8 cellular contexts compared by ENCODE assay signal in genomic region chrX:39688219-39688575, GRCh38.
DNase-seq lines count a peak whose midpoint lies in the region; ATAC-seq and TF ChIP-seq lines count a peak whose summit lies in the region.

No MANE protein-coding gene starts in this region.

- ATAC-seq in activated CD4-positive, alpha-beta T cell treated with anti-CD3 and anti-CD28 coated beads for 36 hours, result no peak

- peaks cover 35 to 38% of the 10 kb centered on the region in 2 experiments for H3K4me1 Mint-ChIP-seq in H9
- no peaks in the 10 kb centered on the region for H3K4me1 Mint-ChIP-seq in activated CD4-positive, alpha-beta T cell treated with anti-CD3 and anti-CD28 coated beads for 36 hours

- peaks cover 52 to 74% of the 10 kb centered on the region in 2 experiments for H3K9me3 Mint-ChIP-seq in H9
- H3K9me3 Mint-ChIP-seq in activated CD4-positive, alpha-beta T cell treated with anti-CD3 and anti-CD28 coated beads for 36 hours (ENCODE audit: low read depth), result no peaks in the 10 kb centered on the region

- peak overlapping the region; percentile 66; the same call in 1 of the 2 replicates for H3K14ac ChIP-seq in H9 (ENCODE audit: insufficient read depth, low read length)

- POLR2A ChIA-PET in activated CD4-positive, alpha-beta T cell treated with anti-CD3 and anti-CD28 coated beads for 36 hours (lab: Charles Lee), result no interaction called here

- no peak for TF ChIP-seq POLR2A in spleen (IDR thresholded peaks at IDR 0.05)

- H4K8ac ChIP-seq in H9 (replicated peaks; ENCODE audit: insufficient read length, low read depth, low read length), result no peak overlapping the region

- H3K36me3 Mint-ChIP-seq in H9 (ENCODE audit: insufficient read depth in 1 of 3, low read depth in 3 of 3), result peaks cover 1 to 5% (median 2%) of the 10 kb centered on the region in 3 experiments; a peak in 5 of 7 replicates
- H3K36me3 Mint-ChIP-seq in activated CD4-positive, alpha-beta T cell treated with anti-CD3 and anti-CD28 coated beads for 36 hours (ENCODE audit: low read depth), result no peaks in the 10 kb centered on the region

- H3K4me1 ChIP-seq in H9 (ENCODE audit: insufficient read depth, low read length), result peaks cover 7% of the 10 kb centered on the region
- H3K4me1 ChIP-seq in SJSA1 (replicated peaks), result peaks cover 26% of the 10 kb centered on the region
- H3K4me1 ChIP-seq in hepatocyte (ENCODE audit: insufficient read depth), result peaks cover 23% of the 10 kb centered on the region
- peaks cover 0 to 30% (median 16%) of the 10 kb centered on the region in 6 donors for H3K4me1 ChIP-seq in spleen

- no peaks in the 10 kb centered on the region for H3K79me1 ChIP-seq in H9 (ENCODE audit: insufficient read depth, low read depth, low read length, poor library complexity, severe bottlenecking)

- no peaks in the 10 kb centered on the region for H3K36me3 ChIP-seq in SJSA1
- no peaks in the 10 kb centered on the region for H3K36me3 ChIP-seq in hepatocyte (replicated peaks; ENCODE audit: insufficient read depth, low read depth)
- H3K36me3 ChIP-seq in spleen, result no peaks in the 10 kb centered on the region

- CTCF ChIA-PET in activated CD4-positive, alpha-beta T cell treated with anti-CD3 and anti-CD28 coated beads for 36 hours (lab: Charles Lee), result interaction anchor here (0.6 kb wide), 1 partner anchor 43 kb away, joined by 3 read pairs; no protein-coding TSS in a partner anchor

- H2AK5ac ChIP-seq in H9 (ENCODE audit: insufficient read length, low read length), result no peak overlapping the region

- peaks cover 27% of the 10 kb centered on the region for H3K27me3 Mint-ChIP-seq in H9 (ENCODE audit: low read depth)
- peaks cover 15% of the 10 kb centered on the region for H3K27me3 Mint-ChIP-seq in activated CD4-positive, alpha-beta T cell treated with anti-CD3 and anti-CD28 coated beads for 36 hours

- no peak overlapping the region for H2BK120ac ChIP-seq in H9 (ENCODE audit: low read depth, low read length, poor library complexity, severe bottlenecking)

- intact Hi-C loops in spleen (cut with DNase I; ENCODE audit: low total_unique reads), result no loop called here
- intact Hi-C loops in activated CD4-positive, alpha-beta T cell treated with anti-CD3 and anti-CD28 coated beads for 36 hours (cut with DNase I, micrococcal nuclease), result no loop called here

- H3K4me3 ChIP-seq in SJSA1 (peak overlapping the region; percentile 48), hepatocyte (peak overlapping the region; percentile 61), spleen (peak overlapping the region in 6 of 8 donors; percentile 4 to 63 (median 29))

- no peak overlapping the region for H2BK20ac ChIP-seq in H9 (ENCODE audit: low read depth, low read length, poor library complexity, severe bottlenecking)

- H2AFZ ChIP-seq in H9 (ENCODE audit: low read length) (no peak overlapping the region), hepatocyte (peak overlapping the region; percentile 95)

- no peak overlapping the region for H2BK15ac ChIP-seq in H9 (ENCODE audit: low read depth, low read length)

- no peaks in the 10 kb centered on the region for H3K9me2 ChIP-seq in hepatocyte (replicated peaks; ENCODE audit: insufficient read depth)

- H3K9me3 ChIP-seq in H9 (ENCODE audit: control insufficient read depth, low read depth, low read length), result no peaks in the 10 kb centered on the region
- no peaks in the 10 kb centered on the region for H3K9me3 ChIP-seq in SJSA1 (replicated peaks)
- H3K9me3 ChIP-seq in hepatocyte (ENCODE audit: low read depth), result no peaks in the 10 kb centered on the region
- H3K9me3 ChIP-seq in spleen, result no peaks in the 10 kb centered on the region

- no CpG with 5 or more reads among the region's 9 CpGs for WGBS in H9 (ENCODE audit: extremely low coverage, insufficient read length, low lambda C conversion rate)
- WGBS in hepatocyte (ENCODE audit: low lambda C conversion rate, missing lambda C conversion rate), result 32% methylated on average over 9 of the region's 9 CpGs
- WGBS in spleen, 5 donors, result 27 to 42% (median 28%) methylated on average over 8 to 9 of the region's 9 CpGs

- peak overlapping the region; percentile 44 for H3K4me2 ChIP-seq in H9 (ENCODE audit: insufficient read depth, insufficient read length, low read length)
- H3K4me2 ChIP-seq in hepatocyte, result peak overlapping the region; percentile 99

- no peaks in the 10 kb centered on the region for H4K20me1 ChIP-seq in H9 (ENCODE audit: control insufficient read depth, insufficient read depth, insufficient read length)
- no peaks in the 10 kb centered on the region for H4K20me1 ChIP-seq in hepatocyte (ENCODE audit: insufficient read depth, poor library complexity, severe bottlenecking)

- H3K27ac ChIP-seq in H9 (ENCODE audit: insufficient read length, low read depth, low read length) (no peak overlapping the region), SJSA1 (no peak overlapping the region; the same call in 1 of the 2 replicates), hepatocyte (peak overlapping the region; percentile 58), spleen (peak overlapping the region in 5 of 8 donors; percentile 46 to 70 (median 60))

- H4K5ac ChIP-seq in H9 (ENCODE audit: insufficient read length, low read depth, low read length), result no peak overlapping the region

- H3K4ac ChIP-seq in H9 (ENCODE audit: low read depth, low read length), result no peak overlapping the region

- peaks cover 17% of the 10 kb centered on the region for H3K23me2 ChIP-seq in H9 (ENCODE audit: insufficient read length, low read depth, low read length, poor library complexity, severe bottlenecking)

- H3K9ac ChIP-seq in H9 (ENCODE audit: extremely low read depth, insufficient read length, low read length), result no peak overlapping the region

- H2BK5ac ChIP-seq in H9 (ENCODE audit: insufficient read length, low read length), result no peak overlapping the region

- H3K18ac ChIP-seq in H9 (ENCODE audit: insufficient read length, low read depth, low read length), result peak overlapping the region; percentile 5

- no peak overlapping the region for H3K56ac ChIP-seq in H9 (ENCODE audit: insufficient read length, low read depth, low read length)

- H2BK12ac ChIP-seq in H9 (ENCODE audit: insufficient read length, low read depth, low read length), result no peak overlapping the region

- H3K27me3 ChIP-seq in H9 (ENCODE audit: insufficient read depth, low read length) (no peaks in the 10 kb centered on the region; the same call in 1 of the 2 replicates), SJSA1 (replicated peaks) (no peaks in the 10 kb centered on the region), hepatocyte (peaks cover 5% of the 10 kb centered on the region), spleen (replicated peaks in 1 of 7) (peaks cover 0 to 40% (median 22%) of the 10 kb centered on the region in 7 donors)

- no peak overlapping the region for H3T11ph ChIP-seq in H9 (ENCODE audit: low read length)

- no peak overlapping the region for H4K91ac ChIP-seq in H9 (ENCODE audit: insufficient read length, low read depth, low read length)

- H3K23ac ChIP-seq in H9 (ENCODE audit: insufficient read length, low read depth, low read length), result no peak overlapping the region

- H3K79me2 ChIP-seq in H9 (ENCODE audit: insufficient read depth, low read length), result no peaks in the 10 kb centered on the region
- no peaks in the 10 kb centered on the region for H3K79me2 ChIP-seq in hepatocyte

- H3K27ac Mint-ChIP-seq in H9, result no peak overlapping the region
- no peak overlapping the region for H3K27ac Mint-ChIP-seq in activated CD4-positive, alpha-beta T cell treated with anti-CD3 and anti-CD28 coated beads for 36 hours

- no peak for DNase-seq in H9
- DNase-seq in SJSA1 (ENCODE audit: low read depth in 1 of 2, low spot score in 2 of 2), result no peak
- no peak for DNase-seq in hepatocyte (ENCODE audit: low spot score)
- DNase-seq in spleen, result no peak
- DNase-seq in activated CD4-positive, alpha-beta T cell treated with anti-CD3 and anti-CD28 coated beads for 36 hours, result no peak
- DNase-seq in medulla oblongata (ENCODE audit: extremely low spot score), result no peak
- DNase-seq in HUDEP-2 (lab: John Stamatoyannopoulos, UW; ENCODE audit: unreplicated experiment in 76 of 76), result no peak
- no peak for DNase-seq in iPS-NIHi11 (ENCODE audit: low spot score)

- TF ChIP-seq CTCF in H9 (conservative IDR thresholded peaks at IDR 0.05) (no peak), hepatocyte (IDR thresholded peaks at IDR 0.05; ENCODE audit: poor library complexity) (no peak), spleen (IDR thresholded peaks at IDR 0.05 in 8 of 11, conservative IDR thresholded peaks at IDR 0.05 in 3 of 11) (no peak)

- no peak overlapping the region; a peak in 1 of 5 replicates for H3K4me3 Mint-ChIP-seq in H9
- H3K4me3 Mint-ChIP-seq in activated CD4-positive, alpha-beta T cell treated with anti-CD3 and anti-CD28 coated beads for 36 hours, result no peak overlapping the region

Comparison
In these comparisons a context has a peak if more than half of its experiments do, and no peak if none do; other contexts are left out.
1. H3K27ac ChIP-seq: peak in hepatocyte (single experiment) and spleen (5 of 8); none in H9 (single experiment) and SJSA1 (single experiment).
2. Peak in every context shown above with its lines, with median percentiles within 50 percentile points of each other: H3K4me3 ChIP-seq.